9 cellular contexts compared by ENCODE assay signal in the genomic region with DNA sequence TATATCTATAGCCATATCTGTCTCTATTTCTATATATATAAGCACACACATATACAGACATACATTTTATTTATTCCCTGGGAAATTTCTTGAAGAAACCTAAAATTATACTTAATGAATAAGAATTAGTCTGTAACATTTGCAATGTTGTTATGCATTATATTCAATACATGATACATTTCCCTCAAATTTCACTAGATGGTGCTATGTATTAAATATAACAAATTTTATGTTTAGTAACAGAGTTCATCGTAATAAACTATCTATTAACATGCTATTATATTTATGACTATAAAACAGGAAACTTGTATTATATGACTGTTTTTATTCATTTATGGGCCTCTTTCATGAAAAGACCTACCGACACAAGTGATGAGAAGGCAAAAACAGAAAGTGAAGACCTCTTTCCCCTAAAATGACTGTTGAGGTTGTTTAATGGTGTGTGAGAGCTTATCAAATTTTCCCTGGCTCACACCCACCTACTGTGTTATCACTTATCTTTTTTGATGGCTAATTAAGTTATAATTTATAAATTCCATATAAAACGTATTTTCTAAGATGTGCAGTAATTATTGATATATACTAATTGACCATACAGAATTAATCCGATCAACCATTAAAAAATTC.
A peak's percentile ranks its signal among the peaks of the same experiment; 100 is the strongest.
DNase-seq lines count a peak whose midpoint lies in the region; ATAC-seq and TF ChIP-seq lines count a peak whose summit lies in the region.
"Had no signal": no experiment of that assay in that cellular context is flagged by ENCODE, and none has a peak within 500 bp of the region (broad histone marks: within the 10 kb centered on the region; RNA-seq: fewer than 3 reads in every experiment).

No MANE protein-coding gene starts in this region.

- DNase-seq in heart right ventricle: no peak
- no peak for DNase-seq in cardiac septum (ENCODE audit: low spot score)
- no peak for DNase-seq in Panc1 (ENCODE audit: low read depth, low spot score)
- peak; percentile 22 for DNase-seq in fibroblast of mammary gland (ENCODE audit: low read depth)
- DNase-seq in iPS-NIHi11 (ENCODE audit: low spot score): no peak

- no peak overlapping the region for H3K4me3 ChIP-seq in heart right ventricle
- H3K4me3 ChIP-seq in Panc1 (ENCODE audit: low read depth in 2 of 2, low read length in 2 of 2): no peak overlapping the region
- H3K4me3 ChIP-seq in fibroblast of mammary gland (ENCODE audit: control insufficient read depth, low read depth, low read length): no peak overlapping the region
- H3K4me3 ChIP-seq: SJSA1 had no signal

- H3K9me3 ChIP-seq in heart right ventricle: peaks cover 0 to 4% (median 0%) of the 10 kb centered on the region in 11 donors
- no peaks in the 10 kb centered on the region for H3K9me3 ChIP-seq in Panc1 (ENCODE audit: control insufficient read depth, insufficient read depth, low read depth, low read length)
- H3K9me3 ChIP-seq: SJSA1 had no signal

- H3K4me1 ChIP-seq in heart right ventricle (no peaks in the 10 kb centered on the region), Panc1 (ENCODE audit: control insufficient read depth, insufficient read depth, low read length) (no peaks in the 10 kb centered on the region)
- H3K4me1 ChIP-seq: SJSA1 had no signal

- in situ Hi-C loops in Panc1 (cut with HindIII; ENCODE audit: low pct_unique_long_range_greater_than_20kb, low sequenced_read_pairs): no loop called here

- BruUV-seq in Panc1 (replicated peaks; lab: Mats Ljungman, UMichigan): no TSS peak

- ATAC-seq in heart right ventricle: no peak
- ATAC-seq in Panc1: no peak
- ATAC-seq in HG02588 (IDR thresholded peaks at IDR 0.05; ENCODE audit: unreplicated experiment): no peak
- ATAC-seq in HG02870 (IDR thresholded peaks at IDR 0.05; ENCODE audit: unreplicated experiment): no peak
- no peak for ATAC-seq in HG03378 (IDR thresholded peaks at IDR 0.05; ENCODE audit: unreplicated experiment)

- intact Hi-C loops in heart right ventricle (cut with DNase I): loop anchor here in 8 of 10 donors (5.0 to 10.0 kb wide), 3 partner anchors 877 to 890 kb away; a partner anchor contains a TSS
- intact Hi-C loops in cardiac septum (cut with DNase I): loop anchor here (5.0 kb wide), 1 partner anchor 890 kb away; no protein-coding TSS in a partner anchor
- intact Hi-C loops in Panc1 (cut with micrococcal nuclease; ENCODE audit: unreplicated experiment): loop anchor here (2.0 kb wide), 1 partner anchor 889 kb away; no protein-coding TSS in a partner anchor

- no peaks in the 10 kb centered on the region for H3K36me3 ChIP-seq in heart right ventricle
- no peaks in the 10 kb centered on the region for H3K36me3 ChIP-seq in Panc1 (ENCODE audit: control insufficient read depth, insufficient read depth, low read length)
- H3K36me3 ChIP-seq: SJSA1 had no signal

- POLR2A ChIA-PET in Panc1 (lab: Charles Lee): no interaction called here

- no peaks in the 10 kb centered on the region for H3K27me3 ChIP-seq in heart right ventricle
- H3K27me3 ChIP-seq in Panc1 (ENCODE audit: control insufficient read depth, insufficient read depth, low read length): no peaks in the 10 kb centered on the region

- WGBS in heart right ventricle, 2 donors: 48 to 62% methylated on average over 4 of the region's 4 CpGs

- H3K27ac ChIP-seq in heart right ventricle (no peak overlapping the region), Panc1 (ENCODE audit: low read length) (no peak overlapping the region)
- H3K27ac ChIP-seq: SJSA1 had no signal

- TF ChIP-seq CTCF in heart right ventricle (IDR thresholded peaks at IDR 0.05) (peak in 7 of 9 donors; percentile 21 to 55 (median 39)), Panc1 (IDR thresholded peaks at IDR 0.05) (peak; percentile 8; the same call in 1 of the 2 replicates), fibroblast of mammary gland (conservative IDR thresholded peaks at IDR 0.05; ENCODE audit: control insufficient read depth, insufficient read depth, low read depth, low read length) (peak; percentile 18)

- CTCF ChIA-PET in Panc1 (lab: Charles Lee): no interaction called here
